ENCODE assay signal across 1 cellular context in genomic region chr11:65844231-65844872, GRCh38.
TF ChIP-seq lines count a peak whose summit lies in the region.

No MANE protein-coding gene starts in this region.

TF ChIP-seq in K562, 482 proteins besides CTCF, POLR2A, EP300 and RAD21:
- 0 out of 2 replicates have a peak, but pooled peaks have one; percentile 11 for TF ChIP-seq CREM (IDR thresholded peaks at IDR 0.05; ENCODE audit: low read depth)
- no peak for TF ChIP-seq ZNF140 (CRISPR knock-in tag; IDR thresholded peaks at IDR 0.05)
- TF ChIP-seq NR2C1 (IDR thresholded peaks at IDR 0.05), result no peak
- no peak for TF ChIP-seq NR2C1 (tag; IDR thresholded peaks at IDR 0.05)
